In genomic region chr9:120542701-120543490, GRCh38 we compare ENCODE assay signal across 30 cellular contexts. TPM values are rescaled to one million over a fixed set of nuclear protein-coding genes. Genes with fewer than 3 reads are reported as not detected.
DNase-seq lines count a peak whose midpoint lies in the region; ATAC-seq, FAIRE-seq and TF ChIP-seq lines count a peak whose summit lies in the region.
"Had no signal": no experiment of that assay in that cellular context is flagged by ENCODE, and none has a peak within 500 bp of the region (broad histone marks: within the 10 kb centered on the region; RNA-seq: fewer than 3 reads in every experiment).

No MANE protein-coding gene starts in this region.

- H3K4me3 Mint-ChIP-seq in T-cell (no peak overlapping the region), WTC11 (no peak overlapping the region)
- H3K4me3 Mint-ChIP-seq: mesothelial cell of epicardium had no signal

- no peak overlapping the region for H2BK120ac ChIP-seq in mesenchymal stem cell (ENCODE audit: low read depth, low read length)

- 82% methylated on average over 7 of the region's 7 CpGs for WGBS in mesenchymal stem cell

- no peak overlapping the region for H3K14ac ChIP-seq in mesenchymal stem cell (ENCODE audit: low read length in 2 of 2)

- no peaks in the 10 kb centered on the region for H3K9me3 ChIP-seq in mesenchymal stem cell (ENCODE audit: control insufficient read depth, low read length)
- H3K9me3 ChIP-seq: BE2C, tibial nerve had no signal

- FAIRE-seq in H54 (lab: Jason Lieb, UNC): peak; percentile 6
- FAIRE-seq: GM12892, islet of Langerhans had no signal

- no peak overlapping the region for H3K4me3 ChIP-seq in choroid plexus epithelial cell (ENCODE audit: low read depth, low read length)
- no peak overlapping the region for H3K4me3 ChIP-seq in mesenchymal stem cell (ENCODE audit: insufficient read depth in 1 of 2, low read depth in 1 of 2, low read length in 2 of 2)
- H3K4me3 ChIP-seq: PC-9, smooth muscle cell, tibial nerve had no signal

- ATAC-seq in T-cell (replicated peaks in 1 of 4) (no peak), Right ventricle myocardium inferior (no peak), WTC11 (no peak)
- ATAC-seq: left ventricle myocardium superior, right cardiac atrium had no signal

- no peak overlapping the region for H2BK12ac ChIP-seq in mesenchymal stem cell (ENCODE audit: low read length in 2 of 2)

- no peak overlapping the region for H2AFZ ChIP-seq in mesenchymal stem cell (ENCODE audit: low read depth, low read length)
- H2AFZ ChIP-seq: PC-9 had no signal

- CTCF ChIA-PET in T-cell (lab: Charles Lee) (no interaction called here), WTC11 (lab: Charles Lee) (no interaction called here)

- H2AK5ac ChIP-seq in mesenchymal stem cell (ENCODE audit: low read length, severe bottlenecking): no peak overlapping the region

- H3K36me3 ChIP-seq in mesenchymal stem cell (ENCODE audit: control insufficient read depth in 1 of 2, insufficient read depth in 2 of 2, low read depth in 1 of 2, low read length in 2 of 2): peaks cover 12 to 53% of the 10 kb centered on the region in 2 experiments

- H2BK15ac ChIP-seq in mesenchymal stem cell (ENCODE audit: low read depth, poor library complexity, severe bottlenecking): no peak overlapping the region

- POLR2A ChIA-PET in T-cell (lab: Charles Lee): no interaction called here
- POLR2A ChIA-PET in WTC11 (lab: Charles Lee): no interaction called here

- TF ChIP-seq CTCF in choroid plexus epithelial cell (conservative IDR thresholded peaks at IDR 0.05; ENCODE audit: low read depth, low read length): no peak
- TF ChIP-seq CTCF in WTC11 (IDR thresholded peaks at IDR 0.05): no peak

- intact Hi-C loops in Right ventricle myocardium inferior (cut with DNase I): no loop called here

- H2BK5ac ChIP-seq in mesenchymal stem cell (ENCODE audit: low read depth, low read length, poor library complexity, severe bottlenecking): no peak overlapping the region

- H3K27me3 Mint-ChIP-seq in T-cell (no peaks in the 10 kb centered on the region), WTC11 (ENCODE audit: low read depth) (no peaks in the 10 kb centered on the region)

- DNase-seq in H54 (ENCODE audit: insufficient read length, low spot score) (no peak), RPMI7951 (ENCODE audit: low read depth) (peak; percentile 5), choroid plexus epithelial cell (ENCODE audit: low read depth) (peak; percentile 42), mesenchymal stem cell (peak; percentile 23), AG08395 (ENCODE audit: low spot score) (no peak), T-cell (no peak), Right ventricle myocardium inferior (ENCODE audit: missing footprints) (no peak), WTC11 (ENCODE audit: low spot score) (no peak)
- DNase-seq: ACHN; activated CD4-positive, alpha-beta T cell treated with anti-CD3 and anti-CD28 coated beads for 4 hours; activated CD8-positive, alpha-beta memory T cell treated with anti-CD3 and anti-CD28 coated beads for 24 hours; amniotic stem cell; BE2C; brain microvascular endothelial cell; DMS53; H7; Karpas-422; left ventricle myocardium superior; NCI-H1417 treated with DMSO at 0.1 percent for 48 hours; NCI-H2081; NCI-H226; NCI-H526 treated with DMSO at 0.1 percent for 48 hours; PC-9; right cardiac atrium; Right ventricle myocardium superior had no signal

- H3K27ac Mint-ChIP-seq in T-cell (no peak overlapping the region), WTC11 (no peak overlapping the region)
- H3K27ac Mint-ChIP-seq: mesothelial cell of epicardium had no signal

- H3K79me1 ChIP-seq in mesenchymal stem cell (replicated peaks; ENCODE audit: low read length, poor library complexity, severe bottlenecking): peaks cover 25% of the 10 kb centered on the region

- H3K9ac ChIP-seq in mesenchymal stem cell (ENCODE audit: low read length): no peak overlapping the region

- H3K36me3 Mint-ChIP-seq in T-cell: peaks cover 84% of the 10 kb centered on the region
- H3K36me3 Mint-ChIP-seq in WTC11: peaks cover 48% of the 10 kb centered on the region

- H3K4me2 ChIP-seq in mesenchymal stem cell (ENCODE audit: low read length, poor library complexity, severe bottlenecking): no peak overlapping the region
- H3K4me2 ChIP-seq: PC-9, smooth muscle cell had no signal

- no peak overlapping the region for H4K91ac ChIP-seq in mesenchymal stem cell (ENCODE audit: low read length)

- no peak overlapping the region for H4K8ac ChIP-seq in mesenchymal stem cell (ENCODE audit: low read length)

- TF ChIP-seq POLR2A in H54 (IDR thresholded peaks at IDR 0.05; ENCODE audit: low read depth, low read length): no peak

- H3K4me1 ChIP-seq in mesenchymal stem cell (ENCODE audit: control insufficient read depth, insufficient read depth, low read depth, low read length): peaks cover 2% of the 10 kb centered on the region

- H3K27ac ChIP-seq in mesenchymal stem cell (ENCODE audit: low read length, poor library complexity, severe bottlenecking): no peak overlapping the region
- H3K27ac ChIP-seq: brain microvascular endothelial cell, PC-9 had no signal

- H3K23ac ChIP-seq in mesenchymal stem cell (ENCODE audit: low read length in 2 of 2): no peak overlapping the region

- H3K18ac ChIP-seq in mesenchymal stem cell (ENCODE audit: low read depth in 1 of 2, low read length in 2 of 2): peak overlapping the region in 1 of 2 experiments; percentile 43

- peaks cover 0 to 11% (median 2%) of the 10 kb centered on the region in 3 donors for H3K4me1 Mint-ChIP-seq in T-cell
- H3K4me1 Mint-ChIP-seq in WTC11: no peaks in the 10 kb centered on the region
- H3K4me1 Mint-ChIP-seq: mesothelial cell of epicardium had no signal

- H3K9me3 Mint-ChIP-seq in T-cell (no peaks in the 10 kb centered on the region), WTC11 (no peaks in the 10 kb centered on the region)
- H3K9me3 Mint-ChIP-seq: mesothelial cell of epicardium had no signal

- no peak overlapping the region for H3K4ac ChIP-seq in mesenchymal stem cell (ENCODE audit: low read depth in 1 of 2, low read length in 2 of 2)

- no peaks in the 10 kb centered on the region for H3K27me3 ChIP-seq in mesenchymal stem cell (ENCODE audit: control insufficient read depth in 1 of 2, insufficient read depth in 1 of 2, low read length in 2 of 2)
- H3K27me3 ChIP-seq: BE2C, brain microvascular endothelial cell, tibial nerve had no signal

TF ChIP-seq in WTC11, 78 proteins besides CTCF, POLR2A, EP300 and RAD21:
- TF ChIP-seq STAT6 (CRISPR knock-in tag; conservative IDR thresholded peaks at IDR 0.05; ENCODE audit: low read depth): no peak
- no peak for TF ChIP-seq NFYB (CRISPR knock-in tag; conservative IDR thresholded peaks at IDR 0.05; ENCODE audit: low read depth)
- TF ChIP-seq ERG (CRISPR knock-in tag; IDR thresholded peaks at IDR 0.05): no peak
- TF ChIP-seq, protein P1, sequence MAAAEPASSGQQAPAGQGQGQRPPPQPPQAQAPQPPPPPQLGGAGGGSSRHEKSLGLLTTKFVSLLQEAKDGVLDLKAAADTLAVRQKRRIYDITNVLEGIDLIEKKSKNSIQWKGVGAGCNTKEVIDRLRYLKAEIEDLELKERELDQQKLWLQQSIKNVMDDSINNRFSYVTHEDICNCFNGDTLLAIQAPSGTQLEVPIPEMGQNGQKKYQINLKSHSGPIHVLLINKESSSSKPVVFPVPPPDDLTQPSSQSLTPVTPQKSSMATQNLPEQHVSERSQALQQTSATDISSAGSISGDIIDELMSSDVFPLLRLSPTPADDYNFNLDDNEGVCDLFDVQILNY (CRISPR knock-in tag; IDR thresholded peaks at IDR 0.05): no peak
- no peak for TF ChIP-seq SP1 (CRISPR knock-in tag; conservative IDR thresholded peaks at IDR 0.05)
- TF ChIP-seq ZNF219 (CRISPR knock-in tag; IDR thresholded peaks at IDR 0.05; ENCODE audit: borderline replicate concordance): no peak

RNA-seq across cellular contexts. Expression of gene CDK5RAP2, which starts 37.1 kb away (rescaled TPM):
- total RNA-seq in RPMI7951 (2014; rRNA removed; shearing (Covaris generic)): 38.2 and 42.1 TPM in 2 replicates
- polyA plus RNA-seq in mesenchymal stem cell (2013, experiment 1 of 2): 9.3 TPM
- polyA plus RNA-seq in mesenchymal stem cell (2013, experiment 2 of 2): 8.7 TPM
- total RNA-seq in T-cell (10 to 100 TPM; 66.3 to 79.8 (median 73.9) TPM), Right ventricle myocardium inferior (75.4 TPM), WTC11 (2021) (43.1 to 49.1 TPM (median 48.3 TPM) in 3 replicates)

Comparison
In these comparisons a context has a peak if more than half of its experiments do, and no peak if none do; other contexts are left out.
1. DNase-seq: peak in RPMI7951 (single experiment), choroid plexus epithelial cell (single experiment) and mesenchymal stem cell (single experiment); none in H54 (single experiment), AG08395 (single experiment), T-cell (0 of 34), Right ventricle myocardium inferior (single experiment) and WTC11 (single experiment).